In the genomic region with DNA sequence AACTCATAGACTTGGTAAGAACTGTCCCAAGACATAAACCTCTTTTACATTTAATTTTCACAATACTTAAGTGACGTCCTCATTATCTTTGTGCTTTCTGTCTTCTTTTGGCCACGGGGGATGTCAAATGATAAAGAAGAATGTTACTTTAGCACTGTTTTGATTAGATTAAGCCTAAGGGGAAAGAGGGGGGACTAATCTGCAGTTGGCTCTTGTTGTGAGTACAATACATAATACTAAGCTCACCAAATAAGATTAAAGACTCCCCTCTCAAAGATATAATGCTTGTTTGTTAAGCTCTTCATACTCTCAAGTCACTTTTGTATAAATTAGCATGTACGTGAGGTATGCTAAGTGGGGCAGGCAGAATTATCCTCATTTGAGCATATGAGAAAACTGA, we compare ENCODE assay signal across 25 cellular contexts.
"Had no signal": no experiment of that assay in that cellular context is flagged by ENCODE, and none has a peak within 500 bp of the region (broad histone marks: within the 10 kb centered on the region; RNA-seq: fewer than 3 reads in every experiment).

No MANE protein-coding gene starts in this region.

- DNase-seq: activated B cell treated with CpG ODN at 0.5 μM for 24 hours; activated CD4-positive, alpha-beta T cell treated with anti-CD3 and anti-CD28 coated beads, Interleukin-2, amount 50 U/mL, for 1 hour; activated CD8-positive, alpha-beta T cell treated with anti-CD3 and anti-CD28 coated beads for 36 hours; activated naive CD8-positive, alpha-beta T cell treated with anti-CD3 and anti-CD28 coated beads, Interleukin-2, amount 50 U/mL, for 24 hours; activated T-cell treated with anti-CD3 and anti-CD28 coated beads, Interleukin-2, amount 50 U/mL, for 4 hours; amygdala; cortex of kidney; effector memory CD8-positive, alpha-beta T cell; islet precursor cell; left cardiac atrium; mammary epithelial cell; midbrain; naive thymus-derived CD4-positive, alpha-beta T cell; right lobe of liver; stimulated activated CD4-positive, alpha-beta T cell treated with anti-CD3 and anti-CD28 coated beads, Interleukin-4, amount 100 ng/mL, for 24 hours; stimulated activated naive CD8-positive, alpha-beta T cell treated with anti-CD3 and anti-CD28 coated beads, Interleukin-15, amount 100 ng/mL, for 72 hours; substantia nigra; T-helper 1 cell had no signal

- H3K4me1 ChIP-seq: right lobe of liver had no signal

- H3K4me2 ChIP-seq: hepatocyte had no signal

- H3K27ac Mint-ChIP-seq: activated B cell treated with CpG ODN at 0.5 μM for 24 hours; activated CD8-positive, alpha-beta T cell treated with anti-CD3 and anti-CD28 coated beads for 36 hours; activated naive CD4-positive, alpha-beta T cell treated with anti-CD3 and anti-CD28 coated beads, Interleukin-2, amount 50 U/mL, for 24 hours; activated naive CD8-positive, alpha-beta T cell treated with anti-CD3 and anti-CD28 coated beads, Interleukin-2, amount 50 U/mL, for 24 hours; activated T-helper 17 cell treated with anti-CD3 and anti-CD28 coated beads, Interleukin-2, amount 50 U/mL, for 72 hours; effector memory CD8-positive, alpha-beta T cell; naive thymus-derived CD4-positive, alpha-beta T cell; stimulated activated effector memory CD8-positive, alpha-beta T cell treated with anti-CD3 and anti-CD28 coated beads, Interleukin-12 subunit alpha, Interleukin-12 subunit beta, amount 100 ng/mL, for 72 hours; stimulated activated naive CD8-positive, alpha-beta T cell treated with anti-CD3 and anti-CD28 coated beads, Interleukin-15, amount 100 ng/mL, for 72 hours; T-helper 2 cell treated with Interferon-gamma antibody and Interleukin-4, amounts not matched to agents 5 μg/mL and 100 μg/mL, for 36 hours had no signal

- H3K27ac ChIP-seq: right lobe of liver had no signal

- H3K27me3 Mint-ChIP-seq: activated B cell treated with CpG ODN at 0.5 μM for 24 hours; activated CD8-positive, alpha-beta T cell treated with anti-CD3 and anti-CD28 coated beads for 36 hours; activated naive CD4-positive, alpha-beta T cell treated with anti-CD3 and anti-CD28 coated beads, Interleukin-2, amount 50 U/mL, for 24 hours; activated naive CD8-positive, alpha-beta T cell treated with anti-CD3 and anti-CD28 coated beads, Interleukin-2, amount 50 U/mL, for 24 hours; activated T-helper 17 cell treated with anti-CD3 and anti-CD28 coated beads, Interleukin-2, amount 50 U/mL, for 72 hours; effector memory CD8-positive, alpha-beta T cell; naive thymus-derived CD4-positive, alpha-beta T cell; stimulated activated naive CD8-positive, alpha-beta T cell treated with anti-CD3 and anti-CD28 coated beads, Interleukin-15, amount 100 ng/mL, for 72 hours had no signal

- H3K4me3 Mint-ChIP-seq: activated B cell treated with CpG ODN at 0.5 μM for 24 hours; activated CD8-positive, alpha-beta T cell treated with anti-CD3 and anti-CD28 coated beads for 36 hours; activated naive CD4-positive, alpha-beta T cell treated with anti-CD3 and anti-CD28 coated beads, Interleukin-2, amount 50 U/mL, for 24 hours; activated naive CD8-positive, alpha-beta T cell treated with anti-CD3 and anti-CD28 coated beads, Interleukin-2, amount 50 U/mL, for 24 hours; activated T-cell treated with anti-CD3 and anti-CD28 coated beads, Interleukin-2, amount 50 U/mL, for 4 hours; activated T-helper 17 cell treated with anti-CD3 and anti-CD28 coated beads, Interleukin-2, amount 50 U/mL, for 72 hours; effector memory CD8-positive, alpha-beta T cell; naive thymus-derived CD4-positive, alpha-beta T cell; stimulated activated effector memory CD8-positive, alpha-beta T cell treated with anti-CD3 and anti-CD28 coated beads, Interleukin-12 subunit alpha, Interleukin-12 subunit beta, amount 100 ng/mL, for 72 hours; stimulated activated naive CD8-positive, alpha-beta T cell treated with anti-CD3 and anti-CD28 coated beads, Interleukin-15, amount 100 ng/mL, for 72 hours; T-helper 2 cell treated with Interferon-gamma antibody and Interleukin-4, amounts not matched to agents 5 μg/mL and 100 μg/mL, for 36 hours had no signal

- H3K9me3 Mint-ChIP-seq: activated B cell treated with CpG ODN at 0.5 μM for 24 hours; activated CD8-positive, alpha-beta T cell treated with anti-CD3 and anti-CD28 coated beads for 36 hours; activated naive CD4-positive, alpha-beta T cell treated with anti-CD3 and anti-CD28 coated beads, Interleukin-2, amount 50 U/mL, for 24 hours; activated naive CD8-positive, alpha-beta T cell treated with anti-CD3 and anti-CD28 coated beads, Interleukin-2, amount 50 U/mL, for 24 hours; activated T-cell treated with anti-CD3 and anti-CD28 coated beads, Interleukin-2, amount 50 U/mL, for 4 hours; activated T-helper 17 cell treated with anti-CD3 and anti-CD28 coated beads, Interleukin-2, amount 50 U/mL, for 72 hours; effector memory CD8-positive, alpha-beta T cell; naive thymus-derived CD4-positive, alpha-beta T cell; stimulated activated effector memory CD8-positive, alpha-beta T cell treated with anti-CD3 and anti-CD28 coated beads, Interleukin-12 subunit alpha, Interleukin-12 subunit beta, amount 100 ng/mL, for 72 hours; stimulated activated naive CD8-positive, alpha-beta T cell treated with anti-CD3 and anti-CD28 coated beads, Interleukin-15, amount 100 ng/mL, for 72 hours; T-helper 2 cell treated with Interferon-gamma antibody and Interleukin-4, amounts not matched to agents 5 μg/mL and 100 μg/mL, for 36 hours had no signal

- H3K9me3 ChIP-seq: gastroesophageal sphincter, right lobe of liver, tibial nerve had no signal

- H3K36me3 Mint-ChIP-seq: stimulated activated effector memory CD8-positive, alpha-beta T cell treated with anti-CD3 and anti-CD28 coated beads, Interleukin-12 subunit alpha, Interleukin-12 subunit beta, amount 100 ng/mL, for 72 hours had no signal

- H3K4me3 ChIP-seq: gastroesophageal sphincter, hepatocyte, right lobe of liver, tibial nerve had no signal

- H3K79me2 ChIP-seq: hepatocyte had no signal

- H3K27me3 ChIP-seq: gastroesophageal sphincter, hepatocyte, right lobe of liver, tibial nerve had no signal

- H2AFZ ChIP-seq: hepatocyte had no signal

- ATAC-seq: activated CD8-positive, alpha-beta T cell treated with anti-CD3 and anti-CD28 coated beads for 36 hours; activated naive CD8-positive, alpha-beta T cell treated with anti-CD3 and anti-CD28 coated beads, Interleukin-2, amount 50 U/mL, for 24 hours; activated T-cell treated with anti-CD3 and anti-CD28 coated beads, Interleukin-2, amount 50 U/mL, for 4 hours; activated T-helper 17 cell treated with anti-CD3 and anti-CD28 coated beads, Interleukin-2, amount 50 U/mL, for 72 hours; effector memory CD8-positive, alpha-beta T cell; left cardiac atrium; naive thymus-derived CD4-positive, alpha-beta T cell; right lobe of liver; stimulated activated effector memory CD8-positive, alpha-beta T cell treated with anti-CD3 and anti-CD28 coated beads, Interleukin-12 subunit alpha, Interleukin-12 subunit beta, amount 100 ng/mL, for 72 hours; stimulated activated naive CD8-positive, alpha-beta T cell treated with anti-CD3 and anti-CD28 coated beads, Interleukin-15, amount 100 ng/mL, for 72 hours had no signal

- H3K4me1 Mint-ChIP-seq: activated B cell treated with CpG ODN at 0.5 μM for 24 hours; activated naive CD4-positive, alpha-beta T cell treated with anti-CD3 and anti-CD28 coated beads, Interleukin-2, amount 50 U/mL, for 24 hours; activated naive CD8-positive, alpha-beta T cell treated with anti-CD3 and anti-CD28 coated beads, Interleukin-2, amount 50 U/mL, for 24 hours; activated T-helper 17 cell treated with anti-CD3 and anti-CD28 coated beads, Interleukin-2, amount 50 U/mL, for 72 hours; stimulated activated effector memory CD8-positive, alpha-beta T cell treated with anti-CD3 and anti-CD28 coated beads, Interleukin-12 subunit alpha, Interleukin-12 subunit beta, amount 100 ng/mL, for 72 hours; stimulated activated naive CD8-positive, alpha-beta T cell treated with anti-CD3 and anti-CD28 coated beads, Interleukin-15, amount 100 ng/mL, for 72 hours had no signal
